14 cellular contexts compared by ENCODE assay signal in genomic region chr19:19568802-19569756, GRCh38. TPM values are rescaled to one million over a fixed set of nuclear protein-coding genes. Genes with fewer than 3 reads are reported as not detected.
DNase-seq lines count a peak whose midpoint lies in the region; ATAC-seq and TF ChIP-seq lines count a peak whose summit lies in the region.
"Had no signal": no experiment of that assay in that cellular context is flagged by ENCODE, and none has a peak within 500 bp of the region (broad histone marks: within the 10 kb centered on the region; RNA-seq: fewer than 3 reads in every experiment).

No MANE protein-coding gene starts in this region.

- BruUV-seq in PC-9 (replicated peaks; lab: Mats Ljungman, UMichigan), result no TSS peak

- POLR2A ChIA-PET in CD4-positive, alpha-beta memory T cell (lab: Charles Lee; ENCODE audit: partially characterized antibody), result no interaction called here
- POLR2A ChIA-PET in PC-9 (lab: Charles Lee; ENCODE audit: unreplicated experiment), result interaction anchor here (0.6 to 1.1 kb wide), 3 partner anchors 36 to 60 kb away, joined by 3 to 5 read pairs (median 4); no protein-coding TSS in a partner anchor

- H4K20me1 ChIP-seq in PC-9 (ENCODE audit: insufficient read depth), result no peaks in the 10 kb centered on the region
- H4K20me1 ChIP-seq: BLaER1 had no signal

- intact Hi-C loops in CD4-positive, alpha-beta memory T cell (cut with micrococcal nuclease), result no loop called here
- intact Hi-C loops in PC-9 (cut with micrococcal nuclease; ENCODE audit: unreplicated experiment), result no loop called here

- peak overlapping the region in 1 of 8 donors; percentile 20 for H3K4me3 Mint-ChIP-seq in CD4-positive, alpha-beta memory T cell
- peak overlapping the region in 1 of 2 donors; percentile 14 for H3K4me3 Mint-ChIP-seq in effector memory CD8-positive, alpha-beta T cell
- H3K4me3 Mint-ChIP-seq: activated CD8-positive, alpha-beta memory T cell treated with anti-CD3 and anti-CD28 coated beads, Interleukin-2, amount 10 ng/mL, durations not matched to agents 7 days and 5 days had no signal

- H3K9me3 ChIP-seq in CD4-positive, alpha-beta memory T cell (ENCODE audit: control insufficient read depth in 1 of 2, low read length in 2 of 2), result no peaks in the 10 kb centered on the region
- H3K9me3 ChIP-seq in PC-9 (ENCODE audit: insufficient read depth, low read depth), result no peaks in the 10 kb centered on the region

- no peak overlapping the region for H3K4me3 ChIP-seq in CD4-positive, alpha-beta memory T cell (ENCODE audit: low read length in 2 of 2)
- no peak overlapping the region for H3K4me3 ChIP-seq in PC-9
- H3K4me3 ChIP-seq: BLaER1 had no signal

- H3K27me3 Mint-ChIP-seq in CD4-positive, alpha-beta memory T cell, result no peaks in the 10 kb centered on the region
- no peaks in the 10 kb centered on the region for H3K27me3 Mint-ChIP-seq in effector memory CD8-positive, alpha-beta T cell
- H3K27me3 Mint-ChIP-seq: activated CD8-positive, alpha-beta memory T cell treated with anti-CD3 and anti-CD28 coated beads, Interleukin-2, amount 10 ng/mL, durations not matched to agents 7 days and 5 days; progenitor cell of endocrine pancreas had no signal

- H3K4me1 Mint-ChIP-seq in CD4-positive, alpha-beta memory T cell, result peaks cover 0 to 13% (median 7%) of the 10 kb centered on the region in 4 donors
- peaks cover 5 to 7% of the 10 kb centered on the region in 2 donors for H3K4me1 Mint-ChIP-seq in effector memory CD8-positive, alpha-beta T cell (ENCODE audit: low read depth in 2 of 2)

- H3K27ac Mint-ChIP-seq in CD4-positive, alpha-beta memory T cell, result peak overlapping the region; percentile 59 to 85 (median 78)
- peak overlapping the region; percentile 64 to 79 for H3K27ac Mint-ChIP-seq in effector memory CD8-positive, alpha-beta T cell
- H3K27ac Mint-ChIP-seq: activated CD8-positive, alpha-beta memory T cell treated with anti-CD3 and anti-CD28 coated beads, Interleukin-2, amount 10 ng/mL, durations not matched to agents 7 days and 5 days; progenitor cell of endocrine pancreas had no signal

- no peak for ATAC-seq in effector memory CD8-positive, alpha-beta T cell (replicated peaks)
- ATAC-seq in GM18502 (IDR thresholded peaks at IDR 0.05; ENCODE audit: poor library complexity, unreplicated experiment), result no peak
- ATAC-seq in GM19324 (IDR thresholded peaks at IDR 0.05; ENCODE audit: low FRiP score, unreplicated experiment), result no peak
- ATAC-seq in HG02852 (IDR thresholded peaks at IDR 0.05; ENCODE audit: unreplicated experiment), result no peak
- ATAC-seq: activated CD8-positive, alpha-beta memory T cell treated with anti-CD3 and anti-CD28 coated beads, Interleukin-2, amount 10 ng/mL, durations not matched to agents 7 days and 5 days had no signal

- CTCF ChIA-PET in CD4-positive, alpha-beta memory T cell (lab: Charles Lee; ENCODE audit: partially characterized antibody), result interaction anchor here (0.5 to 2.7 kb wide), 9 partner anchors 9 to 75 kb away, joined by 3 to 17 read pairs (median 3); partner anchors contain the start of gene GMIP
- CTCF ChIA-PET in PC-9 (lab: Charles Lee), result interaction anchor here (0.6 to 1.1 kb wide), 3 partner anchors 13 to 471 kb away, joined by 3 read pairs; partner anchors contain the start of gene GMIP

- H3K36me3 Mint-ChIP-seq in CD4-positive, alpha-beta memory T cell, result peaks cover 29 to 42% of the 10 kb centered on the region in 2 donors
- peaks cover 67% of the 10 kb centered on the region for H3K36me3 Mint-ChIP-seq in effector memory CD8-positive, alpha-beta T cell (ENCODE audit: insufficient read depth)

- H3K9me3 Mint-ChIP-seq in CD4-positive, alpha-beta memory T cell, result no peaks in the 10 kb centered on the region
- no peaks in the 10 kb centered on the region for H3K9me3 Mint-ChIP-seq in effector memory CD8-positive, alpha-beta T cell

- H3K4me1 ChIP-seq in CD4-positive, alpha-beta memory T cell (ENCODE audit: insufficient read depth, low read length), result no peaks in the 10 kb centered on the region
- peaks cover 10% of the 10 kb centered on the region for H3K4me1 ChIP-seq in PC-9 (replicated peaks; ENCODE audit: insufficient read depth)

- H3F3A ChIP-seq in PC-9 (ENCODE audit: insufficient read depth, low read depth), result peaks cover 11% of the 10 kb centered on the region

- DNase-seq in CD4-positive, alpha-beta memory T cell, result no peak
- peak; percentile 64 to 71 for DNase-seq in PC-9
- no peak for DNase-seq in effector memory CD8-positive, alpha-beta T cell
- DNase-seq: activated CD8-positive, alpha-beta memory T cell treated with anti-CD3 and anti-CD28 coated beads, Interleukin-2, amount 10 ng/mL, durations not matched to agents 7 days and 5 days; anterior cingulate cortex; midbrain; NCI-H226; stimulated activated naive CD4-positive, alpha-beta T cell treated with Interleukin-2 at 50 U/mL for 16 hours had no signal

- TF ChIP-seq CTCF in PC-9 (conservative IDR thresholded peaks at IDR 0.05), result no peak

- no peaks in the 10 kb centered on the region for H3K27me3 ChIP-seq in CD4-positive, alpha-beta memory T cell (ENCODE audit: insufficient read depth, low read length)
- H3K27me3 ChIP-seq in PC-9 (ENCODE audit: insufficient read depth, low read depth), result no peaks in the 10 kb centered on the region
- H3K27me3 ChIP-seq: BLaER1 had no signal

- no peaks in the 10 kb centered on the region for H3K79me2 ChIP-seq in PC-9 (ENCODE audit: low read depth)

- no peaks in the 10 kb centered on the region for H3K9me2 ChIP-seq in PC-9 (ENCODE audit: insufficient read depth)

- H3K4me2 ChIP-seq in PC-9, result no peak overlapping the region
- H3K4me2 ChIP-seq: BLaER1 had no signal

- peaks cover 18% of the 10 kb centered on the region for H3K36me3 ChIP-seq in CD4-positive, alpha-beta memory T cell (ENCODE audit: insufficient read depth, low read length)
- H3K36me3 ChIP-seq in PC-9 (ENCODE audit: low read depth), result no peaks in the 10 kb centered on the region

- H2AFZ ChIP-seq in PC-9, result no peak overlapping the region

- H3K27ac ChIP-seq in CD4-positive, alpha-beta memory T cell (ENCODE audit: low read depth, low read length), result no peak overlapping the region
- no peak overlapping the region for H3K27ac ChIP-seq in PC-9
- H3K27ac ChIP-seq: BLaER1, HL-60 had no signal

RNA-seq across cellular contexts. Expression of gene CILP2, which starts 31.0 kb away (rescaled TPM):
- under 1 TPM; 0.09 to 0.14 TPM for total RNA-seq in CD4-positive, alpha-beta memory T cell
- not detected for polyA plus RNA-seq in CD4-positive, alpha-beta memory T cell
- total RNA-seq in PC-9 (2021), result 1.1 and 2.5 TPM in 2 replicates

RNA-seq across cellular contexts. Expression of gene YJEFN3, which starts 40.4 kb away (rescaled TPM):
- total RNA-seq in CD4-positive, alpha-beta memory T cell, result 10 to 100 TPM; 15.6 to 18.7 TPM
- polyA plus RNA-seq in CD4-positive, alpha-beta memory T cell, result under 1 TPM in 1 of 2 donors, not detected in 1; 0.25 TPM
- 18.5 and 21.9 TPM in 2 replicates for total RNA-seq in PC-9 (2021)

RNA-seq across cellular contexts. Expression of gene PBX4, which starts 49.4 kb away (rescaled TPM):
- total RNA-seq in CD4-positive, alpha-beta memory T cell, result 10 to 100 TPM; 46.5 to 56.3 TPM
- 10 to 100 TPM in 1 of 2 donors, 1 to 10 TPM in 1; 3.9 to 11.8 TPM for polyA plus RNA-seq in CD4-positive, alpha-beta memory T cell
- 5.7 and 7.4 TPM in 2 replicates for total RNA-seq in PC-9 (2021)

RNA-seq across cellular contexts. Expression of gene NDUFA13, which starts 53.1 kb away (rescaled TPM):
- total RNA-seq in CD4-positive, alpha-beta memory T cell, result 100 to 1,000 TPM; 191 to 199 TPM
- 100 to 1,000 TPM; 264 to 316 TPM for polyA plus RNA-seq in CD4-positive, alpha-beta memory T cell
- total RNA-seq in PC-9 (2021), result 203 and 309 TPM in 2 replicates

RNA-seq across cellular contexts. Expression of gene TSSK6, which starts 53.7 kb away (rescaled TPM):
- 10 to 100 TPM in 1 of 2 experiments, 1 to 10 TPM in 1; 9.7 to 10.4 TPM for total RNA-seq in CD4-positive, alpha-beta memory T cell
- 1 to 10 TPM; 1.1 to 2.0 TPM for polyA plus RNA-seq in CD4-positive, alpha-beta memory T cell
- 2.0 and 3.3 TPM in 2 replicates for total RNA-seq in PC-9 (2021)

Comparison
In these comparisons a context has a peak if more than half of its experiments do, and no peak if none do; other contexts are left out.
1. DNase-seq: peak in PC-9 (2 of 2); none in CD4-positive, alpha-beta memory T cell (0 of 5) and effector memory CD8-positive, alpha-beta T cell (0 of 3).